Comparison of ENCODE assay signal across 1 cellular context in the genomic region with DNA sequence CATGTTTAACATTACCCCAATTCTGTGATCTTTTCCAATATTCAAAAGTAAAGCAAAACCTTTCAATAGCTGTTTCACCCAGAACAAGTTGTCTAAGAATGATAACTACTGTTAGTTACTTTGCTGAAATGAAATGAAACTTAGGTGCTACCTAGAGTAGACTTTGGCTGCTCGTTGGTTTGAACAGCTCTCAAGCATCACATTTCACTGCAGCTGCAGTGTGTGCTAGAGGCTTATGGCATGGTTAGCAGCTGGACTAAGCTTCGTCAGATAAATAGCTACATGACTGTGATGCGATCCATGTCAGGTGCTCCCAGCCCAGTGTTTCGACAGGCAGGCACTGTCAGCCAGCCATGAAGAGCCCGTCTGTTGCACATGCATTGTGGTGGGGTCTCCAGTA.
TF ChIP-seq lines count a peak whose summit lies in the region.

No MANE protein-coding gene starts in this region.

TF ChIP-seq in H1, 55 proteins besides CTCF, POLR2A, EP300 and RAD21:
- TF ChIP-seq RXRA (IDR thresholded peaks at IDR 0.05; ENCODE audit: insufficient read depth, low read depth, low read length) (no peak), POU5F1 (IDR thresholded peaks at IDR 0.05; ENCODE audit: low read depth, low read length) (no peak), SP1 (IDR thresholded peaks at IDR 0.05; ENCODE audit: low read depth, low read length) (no peak), SIN3A (conservative IDR thresholded peaks at IDR 0.05 in 1 of 2, IDR thresholded peaks at IDR 0.05 in 1 of 2; ENCODE audit: low read depth in 1 of 2, low read length in 2 of 2) (no peak), SUZ12 (IDR thresholded peaks at IDR 0.05; ENCODE audit: low read length) (no peak), POLR2AphosphoS5 (IDR thresholded peaks at IDR 0.05; ENCODE audit: low read depth, low read length) (no peak), TAF1 (IDR thresholded peaks at IDR 0.05; ENCODE audit: low read depth, low read length) (no peak), GABPA (IDR thresholded peaks at IDR 0.05; ENCODE audit: borderline replicate concordance, insufficient read depth, low read length) (no peak), MAX (IDR thresholded peaks at IDR 0.05) (no peak), TCF12 (IDR thresholded peaks at IDR 0.05; ENCODE audit: low read depth, low read length) (no peak), SP2 (IDR thresholded peaks at IDR 0.05; ENCODE audit: low read length) (no peak), EGR1 (IDR thresholded peaks at IDR 0.05; ENCODE audit: borderline replicate concordance, low read depth, low read length) (no peak), NRF1 (IDR thresholded peaks at IDR 0.05; ENCODE audit: low read depth, low read length) (no peak), CBX5 (IDR thresholded peaks at IDR 0.05; ENCODE audit: low read depth, low read length) (no peak)
